In genomic region chr17:48545022-48545376, GRCh38 we compare ENCODE assay signal across 1 cellular context.
TF ChIP-seq lines count a peak whose summit lies in the region.

Gene HOXB2 (minus strand): TSS chr17:48545109. CDS start chr17:48544911, 198 bp downstream.

TF ChIP-seq in HEK293, 187 proteins besides CTCF, POLR2A, EP300 and RAD21 (continued from another document):
- TF ChIP-seq PBX3 (CRISPR knock-in tag; IDR thresholded peaks at IDR 0.05) (no peak), ZNF596 (tag by site-specific recombination; IDR thresholded peaks at IDR 0.05) (peak; percentile 87), MYNN (tag by site-specific recombination; IDR thresholded peaks at IDR 0.05; ENCODE audit: borderline replicate concordance) (no peak), ZNF473 (tag by site-specific recombination; IDR thresholded peaks at IDR 0.05) (no peak)
